Comparison of ENCODE assay signal across 1 cellular context in genomic region chr4:158459085-158459820, GRCh38.
TF ChIP-seq lines count a peak whose summit lies in the region.

No MANE protein-coding gene starts in this region.

TF ChIP-seq in WTC11, 78 proteins besides CTCF, POLR2A, EP300 and RAD21 (continued from another document):
- TF ChIP-seq ZBTB43 (CRISPR knock-in tag; IDR thresholded peaks at IDR 0.05): no peak
- no peak for TF ChIP-seq MAX (CRISPR knock-in tag; IDR thresholded peaks at IDR 0.05)
- TF ChIP-seq ZNF281 (CRISPR knock-in tag; IDR thresholded peaks at IDR 0.05): no peak
- TF ChIP-seq, protein P1, sequence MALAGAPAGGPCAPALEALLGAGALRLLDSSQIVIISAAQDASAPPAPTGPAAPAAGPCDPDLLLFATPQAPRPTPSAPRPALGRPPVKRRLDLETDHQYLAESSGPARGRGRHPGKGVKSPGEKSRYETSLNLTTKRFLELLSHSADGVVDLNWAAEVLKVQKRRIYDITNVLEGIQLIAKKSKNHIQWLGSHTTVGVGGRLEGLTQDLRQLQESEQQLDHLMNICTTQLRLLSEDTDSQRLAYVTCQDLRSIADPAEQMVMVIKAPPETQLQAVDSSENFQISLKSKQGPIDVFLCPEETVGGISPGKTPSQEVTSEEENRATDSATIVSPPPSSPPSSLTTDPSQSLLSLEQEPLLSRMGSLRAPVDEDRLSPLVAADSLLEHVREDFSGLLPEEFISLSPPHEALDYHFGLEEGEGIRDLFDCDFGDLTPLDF (CRISPR knock-in tag; IDR thresholded peaks at IDR 0.05): no peak
- TF ChIP-seq, protein P2, sequence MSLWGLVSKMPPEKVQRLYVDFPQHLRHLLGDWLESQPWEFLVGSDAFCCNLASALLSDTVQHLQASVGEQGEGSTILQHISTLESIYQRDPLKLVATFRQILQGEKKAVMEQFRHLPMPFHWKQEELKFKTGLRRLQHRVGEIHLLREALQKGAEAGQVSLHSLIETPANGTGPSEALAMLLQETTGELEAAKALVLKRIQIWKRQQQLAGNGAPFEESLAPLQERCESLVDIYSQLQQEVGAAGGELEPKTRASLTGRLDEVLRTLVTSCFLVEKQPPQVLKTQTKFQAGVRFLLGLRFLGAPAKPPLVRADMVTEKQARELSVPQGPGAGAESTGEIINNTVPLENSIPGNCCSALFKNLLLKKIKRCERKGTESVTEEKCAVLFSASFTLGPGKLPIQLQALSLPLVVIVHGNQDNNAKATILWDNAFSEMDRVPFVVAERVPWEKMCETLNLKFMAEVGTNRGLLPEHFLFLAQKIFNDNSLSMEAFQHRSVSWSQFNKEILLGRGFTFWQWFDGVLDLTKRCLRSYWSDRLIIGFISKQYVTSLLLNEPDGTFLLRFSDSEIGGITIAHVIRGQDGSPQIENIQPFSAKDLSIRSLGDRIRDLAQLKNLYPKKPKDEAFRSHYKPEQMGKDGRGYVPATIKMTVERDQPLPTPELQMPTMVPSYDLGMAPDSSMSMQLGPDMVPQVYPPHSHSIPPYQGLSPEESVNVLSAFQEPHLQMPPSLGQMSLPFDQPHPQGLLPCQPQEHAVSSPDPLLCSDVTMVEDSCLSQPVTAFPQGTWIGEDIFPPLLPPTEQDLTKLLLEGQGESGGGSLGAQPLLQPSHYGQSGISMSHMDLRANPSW (CRISPR knock-in tag; conservative IDR thresholded peaks at IDR 0.05; ENCODE audit: low read depth): no peak
- TF ChIP-seq, protein P3, sequence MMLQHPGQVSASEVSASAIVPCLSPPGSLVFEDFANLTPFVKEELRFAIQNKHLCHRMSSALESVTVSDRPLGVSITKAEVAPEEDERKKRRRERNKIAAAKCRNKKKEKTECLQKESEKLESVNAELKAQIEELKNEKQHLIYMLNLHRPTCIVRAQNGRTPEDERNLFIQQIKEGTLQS (CRISPR knock-in tag; conservative IDR thresholded peaks at IDR 0.05): no peak
